2 cellular contexts compared by ENCODE assay signal in genomic region chr2:133169527-133169926, GRCh38.
TF ChIP-seq lines count a peak whose summit lies in the region.

No MANE protein-coding gene starts in this region.

TF ChIP-seq in IMR-90, 13 proteins besides CTCF, POLR2A, EP300 and RAD21 (continued from another document):
- no peak for TF ChIP-seq USF2 (IDR thresholded peaks at IDR 0.05; ENCODE audit: low read depth, low read length)
- TF ChIP-seq MAZ (IDR thresholded peaks at IDR 0.05; ENCODE audit: borderline replicate concordance, low read depth, low read length): no peak
- no peak for TF ChIP-seq CEBPB (IDR thresholded peaks at IDR 0.05; ENCODE audit: low read depth, low read length)
- no peak for TF ChIP-seq ELK1 (IDR thresholded peaks at IDR 0.05; ENCODE audit: borderline replicate concordance, low read depth, low read length)
- no peak for TF ChIP-seq FOS (IDR thresholded peaks at IDR 0.05; ENCODE audit: low read depth, low read length)
- no peak for TF ChIP-seq MXI1 (IDR thresholded peaks at IDR 0.05; ENCODE audit: borderline replicate concordance, low read depth, low read length)

TF ChIP-seq in SK-N-SH, 30 proteins besides CTCF, POLR2A, EP300 and RAD21 (continued from another document):
- no peak for TF ChIP-seq ZBTB33 (IDR thresholded peaks at IDR 0.05; ENCODE audit: borderline replicate concordance, low read depth)
